ENCODE assay signal across 8 cellular contexts in the genomic region with DNA sequence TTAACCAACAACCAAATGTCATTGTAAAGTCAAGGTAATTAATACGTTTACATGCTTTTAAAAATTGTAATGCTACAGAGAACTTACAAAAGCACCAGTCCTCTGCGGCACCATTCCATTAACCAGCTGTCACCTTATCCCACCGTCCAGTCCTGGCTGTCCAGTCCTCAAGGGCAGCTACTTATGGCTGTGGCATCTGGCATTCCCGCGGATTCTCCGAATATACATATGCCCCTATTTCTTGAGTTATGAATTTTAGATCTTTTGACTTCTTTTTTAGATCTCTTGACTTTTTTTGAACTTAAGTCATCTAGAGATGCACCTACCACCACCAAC. TPM values are rescaled to one million over a fixed set of nuclear protein-coding genes. Genes with fewer than 3 reads are reported as not detected.
DNase-seq lines count a peak whose midpoint lies in the region; ATAC-seq and TF ChIP-seq lines count a peak whose summit lies in the region.

No MANE protein-coding gene starts in this region.

- no peak for TF ChIP-seq POLR2A in heart left ventricle (IDR thresholded peaks at IDR 0.05)
- TF ChIP-seq POLR2A in gastrocnemius medialis (IDR thresholded peaks at IDR 0.05): no peak
- TF ChIP-seq POLR2A in adrenal gland (IDR thresholded peaks at IDR 0.05): no peak

- 1% methylated on average over 6 of the region's 6 CpGs for WGBS in SK-N-SH (ENCODE audit: low lambda C conversion rate)
- WGBS in heart left ventricle, 4 donors: 8 to 11% (median 10%) methylated on average over 6 of the region's 6 CpGs
- WGBS in adrenal gland, 4 donors: 5 to 11% (median 6%) methylated on average over 6 of the region's 6 CpGs

- H3K4me3 ChIP-seq in SK-N-SH (ENCODE audit: low read depth in 2 of 2, low read length in 1 of 2) (peak overlapping the region; percentile 84 to 88), heart left ventricle (peak overlapping the region; percentile 73 to 97 (median 92)), gastrocnemius medialis (peak overlapping the region; percentile 78 to 95 (median 93)), adrenal gland (peak overlapping the region in 2 of 4 donors; percentile 66 to 79)

- POLR2A ChIA-PET in SK-N-SH (lab: Yijun Ruan, JAX): interaction anchor here (0.9 kb wide), 1 partner anchor 180 kb away, joined by 3 read pairs; a partner anchor contains a TSS

- H3K36me3 ChIP-seq in SK-N-SH (replicated peaks in 1 of 2; ENCODE audit: control insufficient read depth in 1 of 2, insufficient read depth in 2 of 2, low read length in 1 of 2) (no peaks in the 10 kb centered on the region), heart left ventricle (no peaks in the 10 kb centered on the region), gastrocnemius medialis (no peaks in the 10 kb centered on the region), adrenal gland (replicated peaks in 1 of 2) (no peaks in the 10 kb centered on the region)

- TF ChIP-seq EP300 in SK-N-SH (IDR thresholded peaks at IDR 0.05; ENCODE audit: borderline replicate concordance in 1 of 2, low read depth in 1 of 2, low read length in 1 of 2): no peak

- peak; percentile 26 for ATAC-seq in GM21529 (IDR thresholded peaks at IDR 0.05; ENCODE audit: unreplicated experiment)
- peak in 2 of 4 donors; percentile 24 to 43 for ATAC-seq in heart left ventricle
- peak in 1 of 2 donors; percentile 34 for ATAC-seq in gastrocnemius medialis

- H3K27ac ChIP-seq in SK-N-SH (ENCODE audit: low read depth in 2 of 2, low read length in 1 of 2): no peak overlapping the region
- H3K27ac ChIP-seq in heart left ventricle: peak overlapping the region in 3 of 12 donors; percentile 24 to 79 (median 66)
- peak overlapping the region in 2 of 4 donors; percentile 40 to 88 for H3K27ac ChIP-seq in gastrocnemius medialis
- peak overlapping the region in 1 of 5 donors; percentile 68 for H3K27ac ChIP-seq in adrenal gland

- H3K4me1 ChIP-seq in SK-N-SH (ENCODE audit: control insufficient read depth in 1 of 2, insufficient read depth in 2 of 2, low read depth in 1 of 2, low read length in 1 of 2) (peaks cover 0 to 17% of the 10 kb centered on the region in 2 experiments; a peak in 1 of 4 replicates), heart left ventricle (peaks cover 0 to 32% (median 15%) of the 10 kb centered on the region in 12 donors), gastrocnemius medialis (peaks cover 18 to 23% of the 10 kb centered on the region in 2 donors), adrenal gland (replicated peaks in 1 of 2) (peaks cover 4 to 17% of the 10 kb centered on the region in 2 donors)

- no peaks in the 10 kb centered on the region for H3K9me3 ChIP-seq in SK-N-SH
- H3K9me3 ChIP-seq in heart left ventricle: no peaks in the 10 kb centered on the region
- H3K9me3 ChIP-seq in gastrocnemius medialis: no peaks in the 10 kb centered on the region
- no peaks in the 10 kb centered on the region for H3K9me3 ChIP-seq in adrenal gland (replicated peaks in 1 of 3)

- peak overlapping the region; percentile 76 for H3K4me2 ChIP-seq in SK-N-SH

- TF ChIP-seq CTCF in SK-N-SH (IDR thresholded peaks at IDR 0.05): no peak
- no peak for TF ChIP-seq CTCF in heart left ventricle (IDR thresholded peaks at IDR 0.05)
- TF ChIP-seq CTCF in gastrocnemius medialis (IDR thresholded peaks at IDR 0.05 in 4 of 5, conservative IDR thresholded peaks at IDR 0.05 in 1 of 5): no peak
- TF ChIP-seq CTCF in adrenal gland (IDR thresholded peaks at IDR 0.05): no peak

- no peak for TF ChIP-seq RAD21 in SK-N-SH (IDR thresholded peaks at IDR 0.05; ENCODE audit: low read length)

- no peaks in the 10 kb centered on the region for H3K27me3 ChIP-seq in SK-N-SH (ENCODE audit: insufficient read depth)
- H3K27me3 ChIP-seq in heart left ventricle: no peaks in the 10 kb centered on the region
- H3K27me3 ChIP-seq in gastrocnemius medialis: no peaks in the 10 kb centered on the region
- H3K27me3 ChIP-seq in adrenal gland: no peaks in the 10 kb centered on the region

- in situ Hi-C loops in gastrocnemius medialis (cut with MboI; ENCODE audit: low sequenced_read_pairs in 4 of 4): no loop called here

- DNase-seq in SK-N-SH (no peak), heart left ventricle (no peak), gastrocnemius medialis (no peak), SW 1271 (lab: John Stamatoyannopoulos, UW) (no peak), UCSD-AML1 (lab: John Stamatoyannopoulos, UW; ENCODE audit: unreplicated experiment) (no peak), adrenal gland (no peak), Ammon's horn (ENCODE audit: low spot score) (no peak)

- intact Hi-C loops in heart left ventricle (cut with DNase I): no loop called here
- intact Hi-C loops in gastrocnemius medialis (cut with DNase I; ENCODE audit: low total_unique reads): loop anchor here (2.0 to 5.0 kb wide), 2 partner anchors 105 to 181 kb away; a partner anchor contains a TSS
- intact Hi-C loops in adrenal gland (cut with DNase I): no loop called here

- H2AFZ ChIP-seq in SK-N-SH (ENCODE audit: low read depth): peak overlapping the region; percentile 81; the same call in 1 of the 2 replicates

- H3K9me2 ChIP-seq in SK-N-SH: no peaks in the 10 kb centered on the region

- no peaks in the 10 kb centered on the region for H4K20me1 ChIP-seq in SK-N-SH (ENCODE audit: insufficient read depth)

- peaks cover 5% of the 10 kb centered on the region; the same call in 1 of the 2 replicates for H3K79me2 ChIP-seq in SK-N-SH (ENCODE audit: insufficient read depth)

- CTCF ChIA-PET in SK-N-SH (lab: Yijun Ruan, JAX): interaction anchor here (1.9 kb wide), 1 partner anchor 16 kb away, joined by 5 read pairs; no protein-coding TSS in a partner anchor

- no peaks in the 10 kb centered on the region for H3F3A ChIP-seq in SK-N-SH (replicated peaks; ENCODE audit: insufficient read depth)

- H3K9ac ChIP-seq in SK-N-SH: no peak overlapping the region

TF ChIP-seq in SK-N-SH, 30 proteins besides CTCF, POLR2A, EP300 and RAD21:
- TF ChIP-seq TAF1 (IDR thresholded peaks at IDR 0.05; ENCODE audit: borderline replicate concordance, low read depth, low read length): no peak
- TF ChIP-seq ELF1 (IDR thresholded peaks at IDR 0.05): no peak
- 0 out of 2 replicates have a peak, but pooled peaks have one; percentile 2 for TF ChIP-seq RCOR1 (IDR thresholded peaks at IDR 0.05; ENCODE audit: low read length)
- no peak for TF ChIP-seq MXI1 (IDR thresholded peaks at IDR 0.05; ENCODE audit: low read depth, low read length)

RNA-seq across cellular contexts. Expression of a gene that starts 0.4 kb away (rescaled TPM):
- polyA plus RNA-seq in SK-N-SH (2012; rRNA removed) (18.5 and 20.6 TPM in 2 replicates), heart left ventricle (10 to 100 TPM in 1 of 2 donors, 1 to 10 TPM in 1; 9.1 to 22.4 TPM), adrenal gland (10 to 100 TPM in 2 of 3 donors, 1 to 10 TPM in 1; 6.5 to 17.6 (median 10.0) TPM)
- polyA plus RNA-seq in SK-N-SH (2012; cell fraction: cytosol; rRNA removed): 9.4 and 16.1 TPM in 2 replicates
- polyA plus RNA-seq in SK-N-SH (2012; cell fraction: nucleus; rRNA removed): 10.9 and 11.5 TPM in 2 replicates
- total RNA-seq in heart left ventricle (10 to 100 TPM; 13.8 to 36.0 (median 18.5) TPM), gastrocnemius medialis (10 to 100 TPM; 20.4 to 72.8 (median 52.4) TPM), adrenal gland (10 to 100 TPM; 14.5 to 44.9 (median 25.0) TPM)
